ENCODE assay signal across 8 cellular contexts in the genomic region with DNA sequence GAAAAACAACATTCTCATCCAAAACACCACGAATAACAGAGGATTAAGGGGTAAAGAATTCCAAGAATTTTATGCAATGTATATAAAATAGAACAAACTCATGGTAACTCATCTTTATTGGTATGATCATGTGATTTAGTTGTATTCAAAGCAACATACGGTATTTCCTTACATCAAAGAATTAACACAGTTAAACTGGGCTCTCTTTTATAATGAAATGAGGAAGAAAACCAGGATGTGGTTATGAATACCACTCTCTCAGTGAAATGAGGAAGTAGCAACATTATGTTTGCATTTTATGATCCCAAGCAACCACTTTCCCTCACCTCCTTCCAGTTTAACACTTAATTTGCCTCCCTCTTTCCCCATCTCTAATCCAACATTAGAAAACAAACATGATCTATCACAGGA.
DNase-seq lines count a peak whose midpoint lies in the region; ATAC-seq lines count a peak whose summit lies in the region.

No MANE protein-coding gene starts in this region.

- H3K27me3 Mint-ChIP-seq in T-helper 1 cell treated with Interleukin-12 subunit alpha and Interleukin-12 subunit beta and Interleukin-4 antibody, amounts not matched to agents 30 μg/mL and 1 μg/mL, for 36 hours (ENCODE audit: low read depth), result no peaks in the 10 kb centered on the region

- DNase-seq in AG08395 (ENCODE audit: low spot score) (peak; percentile 30), kidney tubule cell (ENCODE audit: low spot score) (peak; percentile 81), NCI-H510A (lab: John Stamatoyannopoulos, UW) (no peak), posterior cingulate gyrus (no peak)
- no peak for DNase-seq in stimulated activated CD4-positive, alpha-beta T cell treated with anti-CD3 and anti-CD28 coated beads, Interleukin-15, amount 100 ng/mL, for 24 hours

- intact Hi-C loops in posterior cingulate gyrus (cut with DNase I), result no loop called here

- peaks cover 16% of the 10 kb centered on the region for H3K36me3 Mint-ChIP-seq in T-helper 1 cell treated with Interleukin-12 subunit alpha and Interleukin-12 subunit beta and Interleukin-4 antibody, amounts not matched to agents 30 μg/mL and 1 μg/mL, for 36 hours (ENCODE audit: low read depth)

- peak overlapping the region; percentile 55 for H3K4me3 Mint-ChIP-seq in T-helper 1 cell treated with Interleukin-12 subunit alpha and Interleukin-12 subunit beta and Interleukin-4 antibody, amounts not matched to agents 30 μg/mL and 1 μg/mL, for 36 hours

- peak overlapping the region; percentile 64 for H3K27ac Mint-ChIP-seq in T-helper 1 cell treated with Interleukin-12 subunit alpha and Interleukin-12 subunit beta and Interleukin-4 antibody, amounts not matched to agents 30 μg/mL and 1 μg/mL, for 36 hours

- peak; percentile 67 for ATAC-seq in GM19043 (IDR thresholded peaks at IDR 0.05; ENCODE audit: low read depth, unreplicated experiment)
- peak; percentile 78 for ATAC-seq in HG03378 (IDR thresholded peaks at IDR 0.05; ENCODE audit: unreplicated experiment)

- no peaks in the 10 kb centered on the region for H3K9me3 Mint-ChIP-seq in T-helper 1 cell treated with Interleukin-12 subunit alpha and Interleukin-12 subunit beta and Interleukin-4 antibody, amounts not matched to agents 30 μg/mL and 1 μg/mL, for 36 hours

- H3K4me1 Mint-ChIP-seq in T-helper 1 cell treated with Interleukin-12 subunit alpha and Interleukin-12 subunit beta and Interleukin-4 antibody, amounts not matched to agents 30 μg/mL and 1 μg/mL, for 36 hours (ENCODE audit: low read depth), result peaks cover 44% of the 10 kb centered on the region

Comparison
In these comparisons a context has a peak if more than half of its experiments do, and no peak if none do; other contexts are left out.
1. DNase-seq: peak in AG08395 (single experiment) and kidney tubule cell (single experiment); none in NCI-H510A (single experiment), stimulated activated CD4-positive, alpha-beta T cell treated with anti-CD3 and anti-CD28 coated beads, Interleukin-15, amount 100 ng/mL, for 24 hours (single experiment) and posterior cingulate gyrus (0 of 10).